In genomic region chr5:168875839-168876238, GRCh38 we compare ENCODE assay signal across 27 cellular contexts.
DNase-seq lines count a peak whose midpoint lies in the region; ATAC-seq and TF ChIP-seq lines count a peak whose summit lies in the region.
"Had no signal": no experiment of that assay in that cellular context is flagged by ENCODE, and none has a peak within 500 bp of the region (broad histone marks: within the 10 kb centered on the region; RNA-seq: fewer than 3 reads in every experiment).

No MANE protein-coding gene starts in this region.

- no peaks in the 10 kb centered on the region for H3K9me3 Mint-ChIP-seq in GM23338
- no peaks in the 10 kb centered on the region for H3K9me3 Mint-ChIP-seq in neural progenitor cell
- H3K9me3 Mint-ChIP-seq in T-cell: no peaks in the 10 kb centered on the region
- H3K9me3 Mint-ChIP-seq: activated naive CD4-positive, alpha-beta T cell treated with anti-CD3 and anti-CD28 coated beads for 36 hours; natural killer cell; stimulated activated naive CD8-positive, alpha-beta T cell treated with anti-CD3 and anti-CD28 coated beads, Interleukin-15, amount 100 ng/mL, for 72 hours had no signal

- POLR2A ChIA-PET in T-cell (lab: Charles Lee): no interaction called here

- H4K20me1 ChIP-seq in GM23338 (replicated peaks; ENCODE audit: insufficient read depth) (no peaks in the 10 kb centered on the region; the same call in 1 of the 2 replicates), neural progenitor cell (ENCODE audit: low read depth) (no peaks in the 10 kb centered on the region)

- H3K4me3 ChIP-seq in GM23338 (no peak overlapping the region), neural progenitor cell (no peak overlapping the region), upper lobe of left lung (no peak overlapping the region)
- H3K4me3 ChIP-seq: heart left ventricle, K562, left ventricle myocardium inferior, PC-9, sigmoid colon, tibial artery had no signal

- no peak overlapping the region for H3K27ac Mint-ChIP-seq in GM23338
- H3K27ac Mint-ChIP-seq in neural progenitor cell: peak overlapping the region; percentile 0
- no peak overlapping the region for H3K27ac Mint-ChIP-seq in T-cell
- H3K27ac Mint-ChIP-seq: activated naive CD4-positive, alpha-beta T cell treated with anti-CD3 and anti-CD28 coated beads for 36 hours; CD4-positive, alpha-beta memory T cell; natural killer cell had no signal

- H3K9me3 ChIP-seq in neural progenitor cell (ENCODE audit: low read depth) (no peaks in the 10 kb centered on the region), upper lobe of left lung (no peaks in the 10 kb centered on the region)
- H3K9me3 ChIP-seq: heart left ventricle, left ventricle myocardium inferior, sigmoid colon, tibial artery had no signal

- no peak overlapping the region for H3K9ac ChIP-seq in neural progenitor cell
- H3K9ac ChIP-seq: parathyroid adenoma had no signal

- peak overlapping the region; percentile 83 for H2AFZ ChIP-seq in GM23338
- no peak overlapping the region for H2AFZ ChIP-seq in neural progenitor cell (replicated peaks)
- H2AFZ ChIP-seq: parathyroid adenoma, PC-9 had no signal

- peak; percentile 40 for DNase-seq in GM23338 (ENCODE audit: low spot score)
- DNase-seq in erythroblast (lab: John Stamatoyannopoulos, UW): peak; percentile 89 to 92
- no peak for DNase-seq in neural progenitor cell (ENCODE audit: low spot score)
- DNase-seq in T-cell: no peak
- DNase-seq in upper lobe of left lung: no peak
- DNase-seq: activated CD4-positive, alpha-beta T cell treated with anti-CD3 and anti-CD28 coated beads for 4 hours; activated naive CD4-positive, alpha-beta T cell treated with anti-CD3 and anti-CD28 coated beads for 36 hours; activated T-cell treated with anti-CD3 and anti-CD28 coated beads, Interleukin-2, amount 50 U/mL, for 48 hours; CD4-positive, alpha-beta memory T cell; central memory CD4-positive, alpha-beta T cell; EL; heart left ventricle; left ventricle myocardium inferior; MM.1S; natural killer cell; NCI-H1436; NCI-H510A; PC-9; SIG-M5; sigmoid colon; stimulated activated CD4-positive, alpha-beta T cell treated with anti-CD3 and anti-CD28 coated beads, Interleukin-15, amount 100 ng/mL, for 24 hours; stimulated activated naive CD8-positive, alpha-beta T cell treated with anti-CD3 and anti-CD28 coated beads, Interleukin-15, amount 100 ng/mL, for 72 hours; tibial artery had no signal

- peak; percentile 64 for TF ChIP-seq POLR2A in erythroblast (IDR thresholded peaks at IDR 0.05; ENCODE audit: low read length)
- no peak for TF ChIP-seq POLR2A in upper lobe of left lung (IDR thresholded peaks at IDR 0.05)

- CTCF ChIA-PET in T-cell (lab: Charles Lee): no interaction called here

- TF ChIP-seq EP300 in upper lobe of left lung (IDR thresholded peaks at IDR 0.05): no peak

- H3K36me3 Mint-ChIP-seq in GM23338 (ENCODE audit: low read depth) (no peaks in the 10 kb centered on the region), neural progenitor cell (no peaks in the 10 kb centered on the region), T-cell (no peaks in the 10 kb centered on the region)
- H3K36me3 Mint-ChIP-seq: CD4-positive, alpha-beta memory T cell; natural killer cell had no signal

- H3F3A ChIP-seq in GM23338 (replicated peaks; ENCODE audit: low read depth): no peaks in the 10 kb centered on the region
- peaks cover 12% of the 10 kb centered on the region for H3F3A ChIP-seq in neural progenitor cell (ENCODE audit: low read depth)

- H3K4me2 ChIP-seq in GM23338 (peak overlapping the region; percentile 65), neural progenitor cell (no peak overlapping the region)
- H3K4me2 ChIP-seq: PC-9 had no signal

- no peak overlapping the region for H3K27ac ChIP-seq in GM23338 (ENCODE audit: low read depth)
- H3K27ac ChIP-seq in neural progenitor cell: no peak overlapping the region
- H3K27ac ChIP-seq in upper lobe of left lung: no peak overlapping the region
- H3K27ac ChIP-seq: heart left ventricle, left ventricle myocardium inferior, parathyroid adenoma, PC-9, sigmoid colon, tibial artery had no signal

- no peaks in the 10 kb centered on the region for H3K36me3 ChIP-seq in GM23338 (ENCODE audit: insufficient read depth)
- no peaks in the 10 kb centered on the region for H3K36me3 ChIP-seq in neural progenitor cell
- no peaks in the 10 kb centered on the region for H3K36me3 ChIP-seq in upper lobe of left lung
- H3K36me3 ChIP-seq: heart left ventricle, left ventricle myocardium inferior, sigmoid colon, tibial artery had no signal

- 36 to 38% methylated on average over 5 of the region's 5 CpGs for WGBS in upper lobe of left lung, 2 donors

- no peaks in the 10 kb centered on the region for H3K79me2 ChIP-seq in GM23338 (replicated peaks; ENCODE audit: insufficient read depth)
- H3K79me2 ChIP-seq in neural progenitor cell (ENCODE audit: low read depth): no peaks in the 10 kb centered on the region

- no peak for TF ChIP-seq CTCF in GM23338 (conservative IDR thresholded peaks at IDR 0.05; ENCODE audit: low read depth in 2 of 2)
- TF ChIP-seq CTCF in neural progenitor cell (IDR thresholded peaks at IDR 0.05): no peak
- TF ChIP-seq CTCF in upper lobe of left lung (IDR thresholded peaks at IDR 0.05): no peak

- ATAC-seq in GM23338 (peak; percentile 30; the same call in 2 of the 3 replicates), SK-N-SH treated with all-trans-retinoic acid at 6 μM for 48 hours (peak; percentile 79), T-cell (replicated peaks in 1 of 4) (no peak), HG03342 (IDR thresholded peaks at IDR 0.05; ENCODE audit: unreplicated experiment) (no peak), upper lobe of left lung (ENCODE audit: low FRiP score in 2 of 2) (no peak)
- ATAC-seq: K562; natural killer cell; stimulated activated naive CD8-positive, alpha-beta T cell treated with anti-CD3 and anti-CD28 coated beads, Interleukin-15, amount 100 ng/mL, for 72 hours had no signal

- H3K4me1 ChIP-seq in GM23338 (ENCODE audit: insufficient read depth): peaks cover 9% of the 10 kb centered on the region
- H3K4me1 ChIP-seq in neural progenitor cell: peaks cover 15% of the 10 kb centered on the region
- H3K4me1 ChIP-seq in upper lobe of left lung: peaks cover 0 to 7% (median 0%) of the 10 kb centered on the region in 4 donors
- H3K4me1 ChIP-seq: sigmoid colon had no signal

- H3K4me1 Mint-ChIP-seq in GM23338: peaks cover 29% of the 10 kb centered on the region
- peaks cover 37% of the 10 kb centered on the region for H3K4me1 Mint-ChIP-seq in neural progenitor cell
- H3K4me1 Mint-ChIP-seq in T-cell: no peaks in the 10 kb centered on the region
- H3K4me1 Mint-ChIP-seq: CD4-positive, alpha-beta memory T cell had no signal

- no peaks in the 10 kb centered on the region for H3K27me3 ChIP-seq in GM23338 (ENCODE audit: insufficient read depth)
- H3K27me3 ChIP-seq in neural progenitor cell: no peaks in the 10 kb centered on the region
- H3K27me3 ChIP-seq in upper lobe of left lung: peaks cover 0 to 4% (median 0%) of the 10 kb centered on the region in 4 donors
- H3K27me3 ChIP-seq: heart left ventricle, sigmoid colon, tibial artery had no signal

- peaks cover 1% of the 10 kb centered on the region for H3K27me3 Mint-ChIP-seq in GM23338 (ENCODE audit: insufficient read depth, low read depth, poor library complexity)
- H3K27me3 Mint-ChIP-seq in neural progenitor cell (ENCODE audit: insufficient read depth, low read depth): peaks cover 4% of the 10 kb centered on the region
- peaks cover 24 to 32% of the 10 kb centered on the region in 2 donors for H3K27me3 Mint-ChIP-seq in T-cell

- H3K9me2 ChIP-seq in GM23338 (ENCODE audit: insufficient read depth): no peaks in the 10 kb centered on the region

- no peak overlapping the region for H3K4me3 Mint-ChIP-seq in GM23338
- no peak overlapping the region for H3K4me3 Mint-ChIP-seq in neural progenitor cell
- no peak overlapping the region for H3K4me3 Mint-ChIP-seq in T-cell
- H3K4me3 Mint-ChIP-seq: activated naive CD4-positive, alpha-beta T cell treated with anti-CD3 and anti-CD28 coated beads for 36 hours; CD4-positive, alpha-beta memory T cell; natural killer cell; stimulated activated naive CD8-positive, alpha-beta T cell treated with anti-CD3 and anti-CD28 coated beads, Interleukin-15, amount 100 ng/mL, for 72 hours had no signal

TF ChIP-seq in GM23338, 12 proteins besides CTCF, POLR2A, EP300 and RAD21:
- TF ChIP-seq EZH2 (IDR thresholded peaks at IDR 0.05; ENCODE audit: low read depth, unreplicated experiment) (no peak), CREB1 (CRISPR knock-in tag; IDR thresholded peaks at IDR 0.05; ENCODE audit: low read depth) (no peak), EZH2phosphoT487 (IDR thresholded peaks at IDR 0.05; ENCODE audit: unreplicated experiment) (no peak), ZNF331 (CRISPR knock-in tag; IDR thresholded peaks at IDR 0.05; ENCODE audit: low read depth) (no peak), ETS1 (IDR thresholded peaks at IDR 0.05) (no peak)
TF ChIP-seq in GM23338: peak in this region for 0.

TF ChIP-seq in SK-N-SH treated with all-trans-retinoic acid at 6 μM for 48 hours, 23 proteins besides CTCF, POLR2A, EP300 and RAD21:
- TF ChIP-seq GLIS3 (CRISPR knock-in tag; IDR thresholded peaks at IDR 0.05) (no peak), ARNTL (CRISPR knock-in tag; IDR thresholded peaks at IDR 0.05; ENCODE audit: borderline replicate concordance, low read depth) (no peak), ISL1 (CRISPR knock-in tag; IDR thresholded peaks at IDR 0.05) (peak; percentile 38; the same call in 1 of the 2 replicates), RARB (CRISPR knock-in tag; IDR thresholded peaks at IDR 0.05) (no peak)

Comparison
In these comparisons a context has a peak if more than half of its experiments do, and no peak if none do; other contexts are left out.
1. ATAC-seq: peak in GM23338 (single experiment) and SK-N-SH treated with all-trans-retinoic acid at 6 μM for 48 hours (single experiment); none in T-cell (0 of 4), HG03342 (single experiment) and upper lobe of left lung (0 of 2).
2. DNase-seq: peak in GM23338 (single experiment) and erythroblast (2 of 2); none in neural progenitor cell (single experiment), T-cell (0 of 34) and upper lobe of left lung (0 of 2).